3 cellular contexts compared by ENCODE assay signal in genomic region chr10:4231439-4231838, GRCh38.
"Had no signal": no experiment of that assay in that cellular context is flagged by ENCODE, and none has a peak within 500 bp of the region (broad histone marks: within the 10 kb centered on the region; RNA-seq: fewer than 3 reads in every experiment).

No MANE protein-coding gene starts in this region.

- H3K4me3 ChIP-seq: GM12878 had no signal

- DNase-seq: GDM1, GF-D8 had no signal

- ATAC-seq: GM12878 had no signal
